In genomic region chr13:87666826-87667225, GRCh38 we compare ENCODE assay signal across 12 cellular contexts. TPM values are rescaled to one million over a fixed set of nuclear protein-coding genes. Genes with fewer than 3 reads are reported as not detected.
DNase-seq lines count a peak whose midpoint lies in the region; ATAC-seq lines count a peak whose summit lies in the region.
"Had no signal": no experiment of that assay in that cellular context is flagged by ENCODE, and none has a peak within 500 bp of the region (broad histone marks: within the 10 kb centered on the region; RNA-seq: fewer than 3 reads in every experiment).

No MANE protein-coding gene starts in this region.

- DNase-seq in DMS53 (lab: John Stamatoyannopoulos, UW) (peak; percentile 75), HCEC 1CT (peak; percentile 11), NCI-H510A treated with DMSO at 0.1 percent for 48 hours (lab: John Stamatoyannopoulos, UW) (peak; percentile 91), SK-MEL-5 (ENCODE audit: low read depth, low spot score) (peak; percentile 39), NCI-H226 (no peak), cortex of kidney (lab: John Stamatoyannopoulos, UW) (no peak)
- DNase-seq: DMS 273 treated with DMSO at 0.1 percent for 48 hours, IMR-90, NCI-H1930, RPMI8226 had no signal

- no peak for ATAC-seq in HG03139 (IDR thresholded peaks at IDR 0.05; ENCODE audit: unreplicated experiment)

- in situ Hi-C loops in SK-MEL-5 (cut with HindIII; ENCODE audit: low pct_unique_long_range_greater_than_20kb, low sequenced_read_pairs) = no loop called here

RNA-seq across cellular contexts. Expression of gene SLITRK5, which starts 4.3 kb away (rescaled TPM):
- 0.24 TPM in 2 replicates for total RNA-seq in SK-MEL-5 (2014; rRNA removed; shearing (Covaris generic))
- polyA plus RNA-seq in SK-MEL-5 (2015; cell fraction: cytosol; rRNA removed) = 0.39 and 0.56 TPM in 2 replicates
- 0.76 and 1.1 TPM in 2 replicates for polyA plus RNA-seq in SK-MEL-5 (2015; cell fraction: nucleus; rRNA removed)
- total RNA-seq: HT-29 had no signal

Comparison
In these comparisons a context has a peak if more than half of its experiments do, and no peak if none do; other contexts are left out.
1. DNase-seq: peak in DMS53 (single experiment), HCEC 1CT (single experiment), NCI-H510A treated with DMSO at 0.1 percent for 48 hours (single experiment) and SK-MEL-5 (single experiment); none in NCI-H226 (single experiment) and cortex of kidney (single experiment).